In genomic region chr10:76023007-76023406, GRCh38 we compare ENCODE assay signal across 24 cellular contexts.
"Had no signal": no experiment of that assay in that cellular context is flagged by ENCODE, and none has a peak within 500 bp of the region (broad histone marks: within the 10 kb centered on the region; RNA-seq: fewer than 3 reads in every experiment).

No MANE protein-coding gene starts in this region.

- H3K9me3 ChIP-seq: esophagus muscularis mucosa, gastroesophageal sphincter, heart left ventricle, left lung, lower lobe of right lung, mucosa of descending colon had no signal

- H3K36me3 ChIP-seq: esophagus muscularis mucosa, gastroesophageal sphincter, heart left ventricle, left lung, lower lobe of right lung had no signal

- H3K79me2 ChIP-seq: hepatocyte had no signal

- H3K27ac ChIP-seq: coronary artery, esophagus muscularis mucosa, foreskin keratinocyte, gastroesophageal sphincter, heart left ventricle, hepatocyte, left lung, lower lobe of right lung had no signal

- H3K27me3 ChIP-seq: esophagus muscularis mucosa, foreskin keratinocyte, gastroesophageal sphincter, heart left ventricle, hepatocyte, left lung had no signal

- ATAC-seq: effector memory CD8-positive, alpha-beta T cell; foreskin keratinocyte; gastroesophageal sphincter; heart left ventricle; left cardiac atrium; left lung; left ventricle myocardium superior; lower lobe of right lung; mucosa of descending colon; naive thymus-derived CD8-positive, alpha-beta T cell had no signal

- DNase-seq: dermis blood vessel endothelial cell; effector CD8-positive, alpha-beta T cell; effector memory CD8-positive, alpha-beta T cell; endodermal cell; foreskin keratinocyte; heart left ventricle; hypothalamus; immature natural killer cell; left cardiac atrium; left lung; left ventricle myocardium superior; lower lobe of right lung; mesenchymal stem cell; mucosa of descending colon; naive B cell; naive thymus-derived CD8-positive, alpha-beta T cell had no signal

- FAIRE-seq: colon, endometrium, frontal cortex, keratinocyte had no signal

- H3K4me3 ChIP-seq: coronary artery, esophagus muscularis mucosa, gastroesophageal sphincter, heart left ventricle, hepatocyte, left lung, lower lobe of right lung, mucosa of descending colon had no signal

- H3K4me1 ChIP-seq: esophagus muscularis mucosa, foreskin keratinocyte, gastroesophageal sphincter, heart left ventricle, left lung, lower lobe of right lung had no signal

- H2AFZ ChIP-seq: hepatocyte had no signal

- H3K4me2 ChIP-seq: hepatocyte had no signal
